ENCODE assay signal across 1 cellular context in genomic region chr4:145609494-145610427, GRCh38.
TF ChIP-seq lines count a peak whose summit lies in the region.

No MANE protein-coding gene starts in this region.

TF ChIP-seq in H1, 55 proteins besides CTCF, POLR2A, EP300 and RAD21:
- TF ChIP-seq KDM1A (IDR thresholded peaks at IDR 0.05; ENCODE audit: borderline replicate concordance, low read length) = peak; percentile 85
- peak; percentile 53; the same call in 1 of the 2 replicates for TF ChIP-seq CEBPB (IDR thresholded peaks at IDR 0.05; ENCODE audit: low read depth, low read length)
- no peak for TF ChIP-seq NANOG (IDR thresholded peaks at IDR 0.05; ENCODE audit: insufficient read depth, low read depth, low read length, poor library complexity, severe bottlenecking)
- TF ChIP-seq BCL11A (IDR thresholded peaks at IDR 0.05; ENCODE audit: low read depth in 2 of 2, low read length in 2 of 2) = no peak
- TF ChIP-seq RBBP5 (IDR thresholded peaks at IDR 0.05; ENCODE audit: borderline replicate concordance, low read depth, low read length) = no peak
- no peak for TF ChIP-seq MAX (IDR thresholded peaks at IDR 0.05)
- no peak for TF ChIP-seq SIX5 (IDR thresholded peaks at IDR 0.05; ENCODE audit: low read depth, low read length)
- no peak for TF ChIP-seq BRCA1 (IDR thresholded peaks at IDR 0.05; ENCODE audit: low read depth, low read length)
- no peak for TF ChIP-seq RFX5 (IDR thresholded peaks at IDR 0.05; ENCODE audit: borderline replicate concordance, low read depth, low read length)
- no peak for TF ChIP-seq ZNF274 (IDR thresholded peaks at IDR 0.05; ENCODE audit: borderline replicate concordance, extremely low read depth, low read length)
